Comparison of ENCODE assay signal across 9 cellular contexts in genomic region chr6:1686117-1687098, GRCh38.
DNase-seq lines count a peak whose midpoint lies in the region; ATAC-seq and TF ChIP-seq lines count a peak whose summit lies in the region.
"Had no signal": no experiment of that assay in that cellular context is flagged by ENCODE, and none has a peak within 500 bp of the region (broad histone marks: within the 10 kb centered on the region; RNA-seq: fewer than 3 reads in every experiment).

No MANE protein-coding gene starts in this region.

- H3K36me3 Mint-ChIP-seq in activated CD4-positive, alpha-beta T cell treated with anti-CD3 and anti-CD28 coated beads, Interleukin-2, amount 10 ng/mL, durations not matched to agents 24 days and 14 days (ENCODE audit: low read depth) = no peaks in the 10 kb centered on the region

- H3K4me2 ChIP-seq in SU-DHL-6 (ENCODE audit: low read depth, low read length, poor library complexity, severe bottlenecking) = no peak overlapping the region
- no peak overlapping the region for H3K4me2 ChIP-seq in mesendoderm (ENCODE audit: low read length)

- no peak overlapping the region for H3K4me3 ChIP-seq in SU-DHL-6 (ENCODE audit: insufficient read depth, low read length, poor library complexity, severe bottlenecking)
- H3K4me3 ChIP-seq in mesendoderm (ENCODE audit: low read length) = no peak overlapping the region

- H3K9ac ChIP-seq in SU-DHL-6 (ENCODE audit: low read length) (no peak overlapping the region), mesendoderm (ENCODE audit: low read length) (no peak overlapping the region)

- TF ChIP-seq CTCF in SU-DHL-6 (IDR thresholded peaks at IDR 0.05; ENCODE audit: insufficient read depth, low read length, poor library complexity, severe bottlenecking) = peak; percentile 49

- peaks cover 2% of the 10 kb centered on the region for H3K4me1 ChIP-seq in mesendoderm (ENCODE audit: control insufficient read depth, low read depth, low read length)

- ATAC-seq in left cardiac atrium (peak; percentile 87 to 96), HG03196 (IDR thresholded peaks at IDR 0.05; ENCODE audit: unreplicated experiment) (no peak), GM21360 (IDR thresholded peaks at IDR 0.05; ENCODE audit: unreplicated experiment) (no peak)
- ATAC-seq: activated naive CD8-positive, alpha-beta T cell treated with anti-CD3 and anti-CD28 coated beads, Interleukin-2, amount 50 U/mL, for 24 hours had no signal

- H2AK5ac ChIP-seq in mesendoderm (ENCODE audit: low read length) = no peak overlapping the region

- no peak overlapping the region for H3K4ac ChIP-seq in mesendoderm (ENCODE audit: low read depth, low read length)

- no peaks in the 10 kb centered on the region for H3K4me1 Mint-ChIP-seq in activated CD4-positive, alpha-beta T cell treated with anti-CD3 and anti-CD28 coated beads, Interleukin-2, amount 10 ng/mL, durations not matched to agents 24 days and 14 days
- H3K4me1 Mint-ChIP-seq: activated naive CD8-positive, alpha-beta T cell treated with anti-CD3 and anti-CD28 coated beads, Interleukin-2, amount 50 U/mL, for 24 hours had no signal

- H3K79me1 ChIP-seq in mesendoderm (ENCODE audit: low read length) = no peaks in the 10 kb centered on the region

- H4K20me1 ChIP-seq in SU-DHL-6 (ENCODE audit: low read depth, low read length) = no peaks in the 10 kb centered on the region

- no peak overlapping the region for H2BK15ac ChIP-seq in mesendoderm (replicated peaks; ENCODE audit: low read depth)

- H3K9me3 Mint-ChIP-seq in activated CD4-positive, alpha-beta T cell treated with anti-CD3 and anti-CD28 coated beads, Interleukin-2, amount 10 ng/mL, durations not matched to agents 24 days and 14 days = no peaks in the 10 kb centered on the region
- H3K9me3 Mint-ChIP-seq: activated naive CD8-positive, alpha-beta T cell treated with anti-CD3 and anti-CD28 coated beads, Interleukin-2, amount 50 U/mL, for 24 hours had no signal

- no peak overlapping the region for H2AFZ ChIP-seq in SU-DHL-6 (ENCODE audit: low read depth, low read length, severe bottlenecking)

- no peak overlapping the region for H3K18ac ChIP-seq in mesendoderm (ENCODE audit: low read length)

- H3K79me2 ChIP-seq in SU-DHL-6 (ENCODE audit: insufficient read depth, low read length) (no peaks in the 10 kb centered on the region), mesendoderm (ENCODE audit: control insufficient read depth, insufficient read depth, low read length) (no peaks in the 10 kb centered on the region)

- no peak overlapping the region for H3K27ac Mint-ChIP-seq in activated CD4-positive, alpha-beta T cell treated with anti-CD3 and anti-CD28 coated beads, Interleukin-2, amount 10 ng/mL, durations not matched to agents 24 days and 14 days
- H3K27ac Mint-ChIP-seq: activated naive CD8-positive, alpha-beta T cell treated with anti-CD3 and anti-CD28 coated beads, Interleukin-2, amount 50 U/mL, for 24 hours had no signal

- no peaks in the 10 kb centered on the region for H3K27me3 Mint-ChIP-seq in activated CD4-positive, alpha-beta T cell treated with anti-CD3 and anti-CD28 coated beads, Interleukin-2, amount 10 ng/mL, durations not matched to agents 24 days and 14 days
- H3K27me3 Mint-ChIP-seq: activated naive CD8-positive, alpha-beta T cell treated with anti-CD3 and anti-CD28 coated beads, Interleukin-2, amount 50 U/mL, for 24 hours had no signal

- no peak overlapping the region for H3K56ac ChIP-seq in mesendoderm (ENCODE audit: low read length)

- no peaks in the 10 kb centered on the region for H3F3A ChIP-seq in SU-DHL-6 (ENCODE audit: insufficient read depth)

- no peak overlapping the region for H4K8ac ChIP-seq in mesendoderm (ENCODE audit: low read depth, low read length)

- H3K27me3 ChIP-seq in SU-DHL-6 (ENCODE audit: low read length) (no peaks in the 10 kb centered on the region), mesendoderm (ENCODE audit: insufficient read depth, low read length, poor library complexity) (no peaks in the 10 kb centered on the region)

- H3K4me3 Mint-ChIP-seq in activated CD4-positive, alpha-beta T cell treated with anti-CD3 and anti-CD28 coated beads, Interleukin-2, amount 10 ng/mL, durations not matched to agents 24 days and 14 days = no peak overlapping the region
- H3K4me3 Mint-ChIP-seq: activated naive CD8-positive, alpha-beta T cell treated with anti-CD3 and anti-CD28 coated beads, Interleukin-2, amount 50 U/mL, for 24 hours had no signal

- no peak overlapping the region for H2BK5ac ChIP-seq in mesendoderm (ENCODE audit: low read length)

- no peak overlapping the region for H2BK120ac ChIP-seq in mesendoderm (ENCODE audit: low read depth, low read length)

- intact Hi-C loops in left cardiac atrium (cut with DNase I) = no loop called here
- intact Hi-C loops in activated CD4-positive, alpha-beta T cell treated with anti-CD3 and anti-CD28 coated beads, Interleukin-2, amount 10 ng/mL, durations not matched to agents 24 days and 14 days (cut with micrococcal nuclease) = no loop called here

- H3K9me3 ChIP-seq in SU-DHL-6 (ENCODE audit: insufficient read depth, low read length) = no peaks in the 10 kb centered on the region

- DNase-seq in A172 (ENCODE audit: low spot score) = peak; percentile 90
- peak; percentile 93 for DNase-seq in HS-5 (ENCODE audit: low read depth)
- peak; percentile 72 for DNase-seq in left cardiac atrium
- DNase-seq in mesendoderm = no peak
- no peak for DNase-seq in activated CD4-positive, alpha-beta T cell treated with anti-CD3 and anti-CD28 coated beads, Interleukin-2, amount 10 ng/mL, durations not matched to agents 24 days and 14 days
- DNase-seq: activated naive CD8-positive, alpha-beta T cell treated with anti-CD3 and anti-CD28 coated beads, Interleukin-2, amount 50 U/mL, for 24 hours had no signal

- H3K23ac ChIP-seq in mesendoderm (ENCODE audit: low read length) = no peak overlapping the region

- H3K36me3 ChIP-seq in SU-DHL-6 (ENCODE audit: low read length) = no peaks in the 10 kb centered on the region
- H3K36me3 ChIP-seq in mesendoderm (ENCODE audit: control insufficient read depth, insufficient read depth, low read length) = no peaks in the 10 kb centered on the region

- H3K27ac ChIP-seq in SU-DHL-6 (ENCODE audit: low read depth, low read length) (no peak overlapping the region), mesendoderm (ENCODE audit: low read depth, low read length) (no peak overlapping the region)

- H3K9me2 ChIP-seq in SU-DHL-6 (replicated peaks; ENCODE audit: insufficient read depth, low read length) = no peaks in the 10 kb centered on the region

- WGBS in mesendoderm (ENCODE audit: extremely low coverage, insufficient coverage, low lambda C conversion rate) = no CpG with 5 or more reads among the region's 9 CpGs

- no peak overlapping the region for H4K5ac ChIP-seq in mesendoderm (ENCODE audit: low read length)

Comparison
In these comparisons a context has a peak if more than half of its experiments do, and no peak if none do; other contexts are left out.
1. DNase-seq: peak in A172 (single experiment), HS-5 (single experiment) and left cardiac atrium (single experiment); none in mesendoderm (single experiment) and activated CD4-positive, alpha-beta T cell treated with anti-CD3 and anti-CD28 coated beads, Interleukin-2, amount 10 ng/mL, durations not matched to agents 24 days and 14 days (single experiment).
2. ATAC-seq: peak in left cardiac atrium (2 of 2); none in HG03196 (single experiment) and GM21360 (single experiment).